Comparison of ENCODE assay signal across 32 cellular contexts in genomic region chr1:150661156-150661555, GRCh38. TPM values are rescaled to one million over a fixed set of nuclear protein-coding genes. Genes with fewer than 3 reads are reported as not detected.
"Had no signal": no experiment of that assay in that cellular context is flagged by ENCODE, and none has a peak within 500 bp of the region (broad histone marks: within the 10 kb centered on the region; RNA-seq: fewer than 3 reads in every experiment).

No MANE protein-coding gene starts in this region.

- H3K4me3 ChIP-seq: coronary artery, heart right ventricle, left ventricle myocardium inferior, lower lobe of right lung, ovary, psoas muscle, sigmoid colon, testis, tibial artery had no signal

- H3K4me3 Mint-ChIP-seq: memory B cell; natural killer cell; stimulated activated memory B cell treated with anti-CD40 and anti-IgM and Interleukin-4, amounts not matched to agents 10 μg/mL and 1 μg/mL and 100 μg/mL, for 72 hours; type B pancreatic cell had no signal

- H3K27ac Mint-ChIP-seq: memory B cell; stimulated activated memory B cell treated with anti-CD40 and anti-IgM and Interleukin-4, amounts not matched to agents 10 μg/mL and 1 μg/mL and 100 μg/mL, for 72 hours; type B pancreatic cell had no signal

- DNase-seq: dermis blood vessel endothelial cell; effector memory CD4-positive, alpha-beta T cell; foreskin fibroblast; glutamatergic neuron; heart right ventricle; hippocampal formation; kidney glomerular epithelial cell; left colon; left ventricle myocardium inferior; lower lobe of right lung; natural killer cell; occipital lobe; ovary; posterior cingulate gyrus; psoas muscle; right cardiac atrium; sigmoid colon; stimulated activated CD4-positive, alpha-beta T cell treated with anti-CD3 and anti-CD28 coated beads, Interleukin-4, amount 100 ng/mL, for 4 hours; stimulated activated naive CD8-positive, alpha-beta T cell treated with anti-CD3 and anti-CD28 coated beads, Interleukin-15, Interleukin-2, amounts not matched to agents 100 U/mL and 50 U/mL, for 24 hours; substantia nigra; testis; tibial artery had no signal

- H3K9me3 Mint-ChIP-seq: natural killer cell; stimulated activated memory B cell treated with anti-CD40 and anti-IgM and Interleukin-4, amounts not matched to agents 10 μg/mL and 1 μg/mL and 100 μg/mL, for 72 hours; type B pancreatic cell had no signal

- ATAC-seq: heart right ventricle; left colon; lower lobe of right lung; natural killer cell; psoas muscle; right cardiac atrium; stimulated activated memory B cell treated with anti-CD40 and anti-IgM and Interleukin-4, amounts not matched to agents 10 μg/mL and 1 μg/mL and 100 μg/mL, for 72 hours; stimulated activated naive CD8-positive, alpha-beta T cell treated with anti-CD3 and anti-CD28 coated beads, Interleukin-15, Interleukin-2, amounts not matched to agents 100 U/mL and 50 U/mL, for 24 hours had no signal

- H3K9me3 ChIP-seq: heart right ventricle, left ventricle myocardium inferior, lower lobe of right lung, ovary, psoas muscle, sigmoid colon, testis, tibial artery had no signal

- H3K4me1 ChIP-seq: heart right ventricle, left ventricle myocardium inferior, lower lobe of right lung, psoas muscle, sigmoid colon, testis, tibial artery had no signal

- FAIRE-seq: endothelial cell of umbilical vein, islet of Langerhans had no signal

- H3K27ac ChIP-seq: coronary artery, heart right ventricle, left ventricle myocardium inferior, lower lobe of right lung, ovary, psoas muscle, sigmoid colon, testis, tibial artery had no signal

- H3K36me3 ChIP-seq: ovary had no signal

- H3K27me3 Mint-ChIP-seq: memory B cell; stimulated activated memory B cell treated with anti-CD40 and anti-IgM and Interleukin-4, amounts not matched to agents 10 μg/mL and 1 μg/mL and 100 μg/mL, for 72 hours; type B pancreatic cell had no signal

- H3K27me3 ChIP-seq: heart right ventricle, ovary, sigmoid colon, testis, tibial artery had no signal

RNA-seq across cellular contexts. Expression of gene HORMAD1, which starts 59.5 kb away (rescaled TPM):
- total RNA-seq: endothelial cell of umbilical vein, left ventricle myocardium inferior, ovary, renal cortical epithelial cell, sigmoid colon, skeletal muscle tissue had no signal
- polyA plus RNA-seq: endothelial cell of umbilical vein, heart right ventricle, neural cell, psoas muscle, right cardiac atrium, urinary bladder had no signal
